ENCODE assay signal across 8 cellular contexts in the genomic region with DNA sequence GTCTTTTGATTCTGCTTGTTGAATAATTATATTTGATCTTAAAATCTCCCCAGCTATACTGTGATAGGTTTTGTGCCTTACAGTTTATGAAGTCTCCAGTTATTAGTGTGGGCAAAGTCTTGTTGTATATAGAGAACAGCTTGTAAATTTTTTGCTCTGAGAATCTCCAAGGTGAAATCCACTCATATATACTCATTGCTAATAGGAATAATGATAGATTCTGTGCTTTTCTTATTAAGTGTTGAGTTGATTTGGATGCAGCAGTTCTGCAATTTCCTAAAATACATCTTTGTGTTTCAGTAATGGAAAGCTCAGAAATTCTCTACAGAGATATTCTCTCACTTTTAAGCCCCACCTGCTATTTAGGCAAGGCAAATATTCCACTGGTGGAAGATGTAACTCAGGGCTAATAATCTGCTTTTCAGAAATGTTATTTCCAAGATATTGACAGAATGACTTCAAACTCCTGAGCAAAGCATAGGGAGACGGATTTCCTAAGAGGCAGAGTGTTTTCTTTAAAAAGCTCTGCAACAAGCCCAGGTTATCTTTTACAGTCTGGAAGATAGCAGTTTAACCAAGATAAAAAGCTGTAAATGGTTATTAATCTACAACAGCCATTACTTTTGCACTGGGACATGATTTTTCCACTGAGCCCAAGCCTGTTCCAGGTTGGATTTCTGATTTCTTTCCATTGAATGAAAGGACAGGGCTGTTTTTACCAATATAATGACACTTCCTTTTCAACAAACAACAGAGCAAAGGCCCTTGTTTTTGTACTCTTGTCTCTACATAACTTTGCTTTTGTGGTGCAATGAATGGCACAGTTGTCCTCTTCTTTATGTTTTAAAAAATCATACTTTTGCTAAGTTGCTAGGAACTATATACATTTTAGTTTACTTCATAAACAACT.
A peak's percentile ranks its signal among the peaks of the same experiment; 100 is the strongest.
DNase-seq lines count a peak whose midpoint lies in the region; ATAC-seq and TF ChIP-seq lines count a peak whose summit lies in the region.

No MANE protein-coding gene starts in this region.

- ATAC-seq in GM21619 (IDR thresholded peaks at IDR 0.05; ENCODE audit: unreplicated experiment): no peak
- ATAC-seq in GM21723 (IDR thresholded peaks at IDR 0.05; ENCODE audit: unreplicated experiment): no peak

- H3K36me3 Mint-ChIP-seq in CD8-positive, alpha-beta memory T cell: no peaks in the 10 kb centered on the region

- peaks cover 52 to 85% (median 78%) of the 10 kb centered on the region in 3 donors for H3K4me1 Mint-ChIP-seq in CD8-positive, alpha-beta memory T cell

- peaks cover 40% of the 10 kb centered on the region for H3K4me1 ChIP-seq in CD8-positive, alpha-beta memory T cell (ENCODE audit: insufficient read depth, low read length)
- H3K4me1 ChIP-seq in SJSA1 (replicated peaks) (peaks cover 53% of the 10 kb centered on the region), esophagus squamous epithelium (peaks cover 4 to 56% (median 34%) of the 10 kb centered on the region in 3 donors), sigmoid colon (peaks cover 0 to 60% (median 53%) of the 10 kb centered on the region in 4 donors), thyroid gland (peaks cover 0 to 8% of the 10 kb centered on the region in 2 donors)

- POLR2A ChIA-PET in CD8-positive, alpha-beta memory T cell (lab: Charles Lee): interaction anchor here (1.9 kb wide), 1 partner anchor 239 kb away, joined by 10 read pairs; the partner anchor contains the start of gene ATP2B1

- TF ChIP-seq CTCF in esophagus squamous epithelium (IDR thresholded peaks at IDR 0.05) (no peak), sigmoid colon (IDR thresholded peaks at IDR 0.05) (no peak), thyroid gland (IDR thresholded peaks at IDR 0.05) (no peak)

- TF ChIP-seq POLR2A in esophagus squamous epithelium (IDR thresholded peaks at IDR 0.05) (no peak), sigmoid colon (IDR thresholded peaks at IDR 0.05) (no peak), thyroid gland (IDR thresholded peaks at IDR 0.05) (no peak)

- H3K27ac Mint-ChIP-seq in CD8-positive, alpha-beta memory T cell: peak overlapping the region; percentile 66 to 96 (median 88)

- intact Hi-C loops in esophagus squamous epithelium (cut with DNase I) (no loop called here), sigmoid colon (cut with DNase I) (loop anchor here (5.0 kb wide), 1 partner anchor 241 kb away; the partner anchor contains the start of gene ATP2B1), thyroid gland (cut with DNase I) (no loop called here)

- no peaks in the 10 kb centered on the region for H3K27me3 ChIP-seq in CD8-positive, alpha-beta memory T cell (ENCODE audit: insufficient read depth, low read length, poor library complexity, severe bottlenecking)
- H3K27me3 ChIP-seq in SJSA1 (replicated peaks) (no peaks in the 10 kb centered on the region), esophagus squamous epithelium (no peaks in the 10 kb centered on the region), sigmoid colon (no peaks in the 10 kb centered on the region), thyroid gland (no peaks in the 10 kb centered on the region)

- CTCF ChIA-PET in CD8-positive, alpha-beta memory T cell (lab: Charles Lee): interaction anchor here (1.1 to 1.8 kb wide), 4 partner anchors 64 to 247 kb away, joined by 3 to 5 read pairs (median 4); partner anchors contain the start of gene ATP2B1

- 75 to 94% methylated on average over 1 of the region's 1 CpG for WGBS in esophagus squamous epithelium, 2 donors
- WGBS in sigmoid colon, 2 donors: 21 to 63% methylated on average over 1 of the region's 1 CpG
- 88 to 100% methylated on average over 1 of the region's 1 CpG for WGBS in thyroid gland, 2 donors

- no peaks in the 10 kb centered on the region for H3K9me3 Mint-ChIP-seq in CD8-positive, alpha-beta memory T cell

- no peaks in the 10 kb centered on the region for H3K36me3 ChIP-seq in CD8-positive, alpha-beta memory T cell (ENCODE audit: insufficient read depth, low read length)
- H3K36me3 ChIP-seq in SJSA1: no peaks in the 10 kb centered on the region
- no peaks in the 10 kb centered on the region for H3K36me3 ChIP-seq in esophagus squamous epithelium
- no peaks in the 10 kb centered on the region for H3K36me3 ChIP-seq in sigmoid colon
- H3K36me3 ChIP-seq in thyroid gland: no peaks in the 10 kb centered on the region

- no peak overlapping the region for H3K27ac ChIP-seq in CD8-positive, alpha-beta memory T cell (ENCODE audit: low read depth, low read length)
- H3K27ac ChIP-seq in SJSA1: peak overlapping the region; percentile 89
- peak overlapping the region; percentile 15 to 75 (median 62) for H3K27ac ChIP-seq in esophagus squamous epithelium
- peak overlapping the region; percentile 45 to 66 (median 57) for H3K27ac ChIP-seq in sigmoid colon
- peak overlapping the region in 1 of 3 donors; percentile 8 for H3K27ac ChIP-seq in thyroid gland

- H3K4me3 ChIP-seq in CD8-positive, alpha-beta memory T cell (ENCODE audit: low read length): no peak overlapping the region
- H3K4me3 ChIP-seq in SJSA1 (no peak overlapping the region), esophagus squamous epithelium (no peak overlapping the region), sigmoid colon (no peak overlapping the region), thyroid gland (replicated peaks in 1 of 3) (no peak overlapping the region)

- DNase-seq in CD8-positive, alpha-beta memory T cell: no peak
- DNase-seq in SJSA1 (ENCODE audit: low read depth in 1 of 2, low spot score in 2 of 2) (no peak), esophagus squamous epithelium (lab: John Stamatoyannopoulos, UW) (no peak), sigmoid colon (no peak), GF-D8 (lab: John Stamatoyannopoulos, UW) (no peak), thyroid gland (no peak)

- H3K27me3 Mint-ChIP-seq in CD8-positive, alpha-beta memory T cell: no peaks in the 10 kb centered on the region

- peak overlapping the region in 4 of 7 donors; percentile 5 to 56 (median 33) for H3K4me3 Mint-ChIP-seq in CD8-positive, alpha-beta memory T cell

- no peak for TF ChIP-seq EP300 in sigmoid colon (IDR thresholded peaks at IDR 0.05)

- no peaks in the 10 kb centered on the region for H3K9me3 ChIP-seq in CD8-positive, alpha-beta memory T cell (ENCODE audit: low read length)
- H3K9me3 ChIP-seq in SJSA1 (replicated peaks) (no peaks in the 10 kb centered on the region), esophagus squamous epithelium (no peaks in the 10 kb centered on the region), sigmoid colon (no peaks in the 10 kb centered on the region), thyroid gland (no peaks in the 10 kb centered on the region)
